ENCODE assay signal across 14 cellular contexts in genomic region chr3:134928392-134928791, GRCh38.
DNase-seq lines count a peak whose midpoint lies in the region; ATAC-seq and TF ChIP-seq lines count a peak whose summit lies in the region.
"Had no signal": no experiment of that assay in that cellular context is flagged by ENCODE, and none has a peak within 500 bp of the region (broad histone marks: within the 10 kb centered on the region; RNA-seq: fewer than 3 reads in every experiment).

No MANE protein-coding gene starts in this region.

- peaks cover 9% of the 10 kb centered on the region for H3K27me3 Mint-ChIP-seq in activated CD4-positive, alpha-beta memory T cell treated with anti-CD3 and anti-CD28 coated beads for 36 hours
- peaks cover 7% of the 10 kb centered on the region for H3K27me3 Mint-ChIP-seq in activated CD4-positive, alpha-beta memory T cell treated with anti-CD3 and anti-CD28 coated beads, Interleukin-2, amount 10 ng/mL, durations not matched to agents 7 days and 5 days
- peaks cover 12% of the 10 kb centered on the region for H3K27me3 Mint-ChIP-seq in activated T-helper 17 cell treated with anti-CD3 and anti-CD28 coated beads, Interleukin-2, amount 50 U/mL, for 72 hours
- no peaks in the 10 kb centered on the region for H3K27me3 Mint-ChIP-seq in osteocyte (ENCODE audit: unreplicated experiment)
- H3K27me3 Mint-ChIP-seq: CD4-positive, alpha-beta T cell had no signal

- intact Hi-C loops in activated CD4-positive, alpha-beta memory T cell treated with anti-CD3 and anti-CD28 coated beads for 36 hours (cut with micrococcal nuclease), result no loop called here

- no peaks in the 10 kb centered on the region for H3K36me3 Mint-ChIP-seq in activated CD4-positive, alpha-beta memory T cell treated with anti-CD3 and anti-CD28 coated beads for 36 hours
- H3K36me3 Mint-ChIP-seq in activated CD4-positive, alpha-beta memory T cell treated with anti-CD3 and anti-CD28 coated beads, Interleukin-2, amount 10 ng/mL, durations not matched to agents 7 days and 5 days (ENCODE audit: low read depth), result no peaks in the 10 kb centered on the region
- H3K36me3 Mint-ChIP-seq in activated T-helper 17 cell treated with anti-CD3 and anti-CD28 coated beads, Interleukin-2, amount 50 U/mL, for 72 hours (ENCODE audit: low read depth), result no peaks in the 10 kb centered on the region
- H3K36me3 Mint-ChIP-seq in osteocyte (ENCODE audit: unreplicated experiment), result no peaks in the 10 kb centered on the region

- peaks cover 17% of the 10 kb centered on the region for H3K4me1 Mint-ChIP-seq in activated CD4-positive, alpha-beta memory T cell treated with anti-CD3 and anti-CD28 coated beads for 36 hours (ENCODE audit: low read depth)
- H3K4me1 Mint-ChIP-seq in activated CD4-positive, alpha-beta memory T cell treated with anti-CD3 and anti-CD28 coated beads, Interleukin-2, amount 10 ng/mL, durations not matched to agents 7 days and 5 days, result peaks cover 19% of the 10 kb centered on the region
- H3K4me1 Mint-ChIP-seq in activated T-helper 17 cell treated with anti-CD3 and anti-CD28 coated beads, Interleukin-2, amount 50 U/mL, for 72 hours, result peaks cover 7% of the 10 kb centered on the region
- no peaks in the 10 kb centered on the region for H3K4me1 Mint-ChIP-seq in osteocyte (ENCODE audit: unreplicated experiment)

- peak; percentile 75 for ATAC-seq in activated T-helper 17 cell treated with anti-CD3 and anti-CD28 coated beads, Interleukin-2, amount 50 U/mL, for 72 hours (replicated peaks)
- ATAC-seq in GM21529 (IDR thresholded peaks at IDR 0.05; ENCODE audit: unreplicated experiment), result no peak

- DNase-seq in activated CD4-positive, alpha-beta memory T cell treated with anti-CD3 and anti-CD28 coated beads for 36 hours, result peak; percentile 28
- no peak for DNase-seq in activated CD4-positive, alpha-beta memory T cell treated with anti-CD3 and anti-CD28 coated beads, Interleukin-2, amount 10 ng/mL, durations not matched to agents 7 days and 5 days
- DNase-seq in putamen (ENCODE audit: low spot score) (peak; percentile 86), osteocyte (ENCODE audit: extremely low spot score, unreplicated experiment) (no peak)
- DNase-seq: ACHN; CD4-positive, alpha-beta T cell; DMS79; HFFc6 had no signal

- H3K9me3 ChIP-seq in HEK293 (ENCODE audit: control insufficient read depth, insufficient read depth, low read depth, low read length), result no peaks in the 10 kb centered on the region
- H3K9me3 ChIP-seq: HAP-1 had no signal

- H3K27ac ChIP-seq in HEK293 (ENCODE audit: extremely low read depth, low read depth, low read length), result no peak overlapping the region
- H3K27ac ChIP-seq: BLaER1 treated with 17β-estradiol and CSF1 and Interleukin-3, amounts not matched to agents 10 nM and 100 nM; HL-60 had no signal

- no peak overlapping the region for H3K4me3 ChIP-seq in HEK293 (ENCODE audit: low read depth, low read length)
- H3K4me3 ChIP-seq: BLaER1 treated with 17β-estradiol and CSF1 and Interleukin-3, amounts not matched to agents 10 nM and 100 nM; HAP-1 had no signal

- H3K9me3 Mint-ChIP-seq in activated CD4-positive, alpha-beta memory T cell treated with anti-CD3 and anti-CD28 coated beads for 36 hours, result peaks cover 10% of the 10 kb centered on the region
- H3K9me3 Mint-ChIP-seq in activated CD4-positive, alpha-beta memory T cell treated with anti-CD3 and anti-CD28 coated beads, Interleukin-2, amount 10 ng/mL, durations not matched to agents 7 days and 5 days, result peaks cover 3% of the 10 kb centered on the region
- no peaks in the 10 kb centered on the region for H3K9me3 Mint-ChIP-seq in activated T-helper 17 cell treated with anti-CD3 and anti-CD28 coated beads, Interleukin-2, amount 50 U/mL, for 72 hours
- peaks cover 14% of the 10 kb centered on the region for H3K9me3 Mint-ChIP-seq in osteocyte (ENCODE audit: unreplicated experiment)
- H3K9me3 Mint-ChIP-seq: CD4-positive, alpha-beta T cell; HFFc6 had no signal

- CTCF ChIA-PET in activated CD4-positive, alpha-beta memory T cell treated with anti-CD3 and anti-CD28 coated beads for 36 hours (lab: Charles Lee), result no interaction called here
- CTCF ChIA-PET in activated CD4-positive, alpha-beta memory T cell treated with anti-CD3 and anti-CD28 coated beads, Interleukin-2, amount 10 ng/mL, durations not matched to agents 7 days and 5 days (lab: Charles Lee), result no interaction called here
- CTCF ChIA-PET in HEK293 (lab: Yijun Ruan, JAX), result no interaction called here

- POLR2A ChIA-PET in activated CD4-positive, alpha-beta memory T cell treated with anti-CD3 and anti-CD28 coated beads for 36 hours (lab: Charles Lee), result no interaction called here
- POLR2A ChIA-PET in activated CD4-positive, alpha-beta memory T cell treated with anti-CD3 and anti-CD28 coated beads, Interleukin-2, amount 10 ng/mL, durations not matched to agents 7 days and 5 days (lab: Charles Lee), result no interaction called here
- POLR2A ChIA-PET in HEK293 (lab: Yijun Ruan, JAX), result no interaction called here

- no peak overlapping the region for H3K27ac Mint-ChIP-seq in activated CD4-positive, alpha-beta memory T cell treated with anti-CD3 and anti-CD28 coated beads for 36 hours
- H3K27ac Mint-ChIP-seq in activated CD4-positive, alpha-beta memory T cell treated with anti-CD3 and anti-CD28 coated beads, Interleukin-2, amount 10 ng/mL, durations not matched to agents 7 days and 5 days, result no peak overlapping the region
- H3K27ac Mint-ChIP-seq in activated T-helper 17 cell treated with anti-CD3 and anti-CD28 coated beads, Interleukin-2, amount 50 U/mL, for 72 hours, result no peak overlapping the region
- H3K27ac Mint-ChIP-seq in osteocyte (ENCODE audit: unreplicated experiment), result no peak overlapping the region
- H3K27ac Mint-ChIP-seq: CD4-positive, alpha-beta T cell; HFFc6 had no signal

- no peaks in the 10 kb centered on the region for H3K4me1 ChIP-seq in HEK293 (ENCODE audit: control insufficient read depth, insufficient read depth, low read length)
- H3K4me1 ChIP-seq: BLaER1 treated with 17β-estradiol and CSF1 and Interleukin-3, amounts not matched to agents 10 nM and 100 nM; HAP-1 had no signal

- H3K4me3 Mint-ChIP-seq in activated CD4-positive, alpha-beta memory T cell treated with anti-CD3 and anti-CD28 coated beads for 36 hours, result no peak overlapping the region
- no peak overlapping the region for H3K4me3 Mint-ChIP-seq in activated CD4-positive, alpha-beta memory T cell treated with anti-CD3 and anti-CD28 coated beads, Interleukin-2, amount 10 ng/mL, durations not matched to agents 7 days and 5 days
- peak overlapping the region; percentile 14 for H3K4me3 Mint-ChIP-seq in activated T-helper 17 cell treated with anti-CD3 and anti-CD28 coated beads, Interleukin-2, amount 50 U/mL, for 72 hours
- H3K4me3 Mint-ChIP-seq in osteocyte (ENCODE audit: unreplicated experiment), result no peak overlapping the region
- H3K4me3 Mint-ChIP-seq: CD4-positive, alpha-beta T cell; HFFc6 had no signal

- no peak for TF ChIP-seq CTCF in HEK293 (tag by site-specific recombination; IDR thresholded peaks at IDR 0.05)
- TF ChIP-seq CTCF in osteocyte (IDR thresholded peaks at IDR 0.05), result no peak

- H3K36me3 ChIP-seq in HEK293 (ENCODE audit: control insufficient read depth in 2 of 2, insufficient read depth in 1 of 2, low read length in 2 of 2), result no peaks in the 10 kb centered on the region
- H3K36me3 ChIP-seq: BLaER1 treated with 17β-estradiol and CSF1 and Interleukin-3, amounts not matched to agents 10 nM and 100 nM; HAP-1 had no signal

TF ChIP-seq in HEK293, 187 proteins besides CTCF, POLR2A, EP300 and RAD21:
- TF ChIP-seq ZNF561 (tag by site-specific recombination; IDR thresholded peaks at IDR 0.05; ENCODE audit: borderline replicate concordance) (no peak), ZNF350 (tag by site-specific recombination; IDR thresholded peaks at IDR 0.05) (no peak), ZNF211 (tag by site-specific recombination; IDR thresholded peaks at IDR 0.05; ENCODE audit: low read depth) (no peak), EGR2 (tag by site-specific recombination; IDR thresholded peaks at IDR 0.05; ENCODE audit: low read depth) (0 out of 2 replicates have a peak, but pooled peaks have one; percentile 21), SALL2 (tag by site-specific recombination; IDR thresholded peaks at IDR 0.05; ENCODE audit: borderline replicate concordance) (no peak), REPIN1 (tag by site-specific recombination; IDR thresholded peaks at IDR 0.05; ENCODE audit: low read depth) (no peak), ZSCAN30 (tag by site-specific recombination; IDR thresholded peaks at IDR 0.05) (no peak), PATZ1 (tag by site-specific recombination; IDR thresholded peaks at IDR 0.05) (no peak), ZNF274 (IDR thresholded peaks at IDR 0.05; ENCODE audit: low read length) (no peak), ZNF274 (tag by site-specific recombination; IDR thresholded peaks at IDR 0.05; ENCODE audit: borderline replicate concordance) (no peak)
TF ChIP-seq in HEK293: peak in this region for 1.

Comparison
In these comparisons a context has a peak if more than half of its experiments do, and no peak if none do; other contexts are left out.
1. DNase-seq: peak in activated CD4-positive, alpha-beta memory T cell treated with anti-CD3 and anti-CD28 coated beads for 36 hours (single experiment) and putamen (single experiment); none in activated CD4-positive, alpha-beta memory T cell treated with anti-CD3 and anti-CD28 coated beads, Interleukin-2, amount 10 ng/mL, durations not matched to agents 7 days and 5 days (single experiment) and osteocyte (single experiment).